1 cellular context compared by ENCODE assay signal in the genomic region with DNA sequence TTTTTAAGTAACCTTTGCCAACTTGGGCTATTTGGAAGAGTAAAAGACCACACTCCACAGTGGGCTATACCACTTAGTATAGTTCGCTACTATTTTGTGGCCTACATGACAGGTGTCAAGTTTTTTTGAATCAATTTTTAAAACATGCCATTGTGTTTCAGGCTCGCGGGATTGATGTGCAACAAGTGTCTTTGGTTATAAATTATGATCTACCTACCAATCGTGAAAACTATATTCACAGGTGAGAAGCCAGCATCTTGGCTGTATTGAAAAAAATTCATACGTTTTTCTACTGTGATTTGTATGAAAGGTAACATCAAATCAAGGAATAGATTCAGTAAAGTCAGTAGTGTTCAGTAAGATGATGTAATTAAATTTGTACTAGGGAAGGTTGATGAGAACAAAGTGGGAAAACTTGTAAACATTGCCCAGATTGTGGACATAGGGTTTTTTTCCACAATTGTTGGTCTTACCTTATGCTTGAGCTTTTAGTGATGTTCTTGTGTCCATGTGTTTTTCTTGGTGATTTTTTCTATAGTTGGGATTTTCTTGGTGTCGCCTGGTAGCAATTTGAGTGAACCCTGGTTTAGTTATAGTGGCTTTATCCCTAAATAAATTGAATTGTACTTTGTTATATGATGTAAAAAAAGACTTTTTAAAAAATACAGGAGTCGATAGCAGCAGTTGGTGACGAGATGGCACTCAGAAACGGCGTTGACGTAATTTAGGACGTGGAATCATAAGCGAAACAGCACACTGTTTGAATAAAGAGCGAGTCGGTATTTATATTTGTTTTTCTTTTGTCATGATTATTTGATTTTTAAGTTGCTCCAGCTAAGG.
TF ChIP-seq lines count a peak whose summit lies in the region.

No MANE protein-coding gene starts in this region.

TF ChIP-seq in SK-N-SH, 30 proteins besides CTCF, POLR2A, EP300 and RAD21 (continued from another document):
- TF ChIP-seq YY1 (IDR thresholded peaks at IDR 0.05; ENCODE audit: low read depth) = no peak
